Comparison of ENCODE assay signal across 8 cellular contexts in genomic region chr3:101725890-101726275, GRCh38. TPM values are rescaled to one million over a fixed set of nuclear protein-coding genes. Genes with fewer than 3 reads are reported as not detected.
A peak's percentile ranks its signal among the peaks of the same experiment; 100 is the strongest.
DNase-seq lines count a peak whose midpoint lies in the region; ATAC-seq, FAIRE-seq and TF ChIP-seq lines count a peak whose summit lies in the region.

No MANE protein-coding gene starts in this region.

- ATAC-seq in GM18502 (IDR thresholded peaks at IDR 0.05; ENCODE audit: poor library complexity, unreplicated experiment): no peak

- 60% methylated on average over 3 of the region's 3 CpGs; no CpG with 5 or more reads in 1 of the 2 experiments for WGBS in H1 (ENCODE audit: extremely low coverage in 1 of 2, insufficient coverage in 1 of 2, insufficient read length in 1 of 2, insufficient replicate concordance in 2 of 2, low coverage in 1 of 2, low lambda C conversion rate in 2 of 2, missing lambda C conversion rate in 1 of 2), 2 experiments

- peaks cover 2% of the 10 kb centered on the region; the same call in 1 of the 2 replicates for H3K79me1 ChIP-seq in H1 (ENCODE audit: low read depth, low read length)

- POLR2A ChIA-PET in H1 (lab: Charles Lee; ENCODE audit: partially characterized antibody): interaction anchor here (1.9 kb wide), 1 partner anchor 40 kb away, joined by 22 read pairs; the partner anchor contains the start of gene RPL24

- peak overlapping the region; percentile 47 for H3K27ac Mint-ChIP-seq in Calu3 (ENCODE audit: unreplicated experiment)

- no peak for FAIRE-seq in H1 (lab: Jason Lieb, UNC)

- H2AFZ ChIP-seq in OCI-LY1 (ENCODE audit: low read length): no peak overlapping the region
- H2AFZ ChIP-seq in H1 (ENCODE audit: low read length): no peak overlapping the region
- peak overlapping the region; percentile 98 for H2AFZ ChIP-seq in osteoblast (ENCODE audit: low read length)

- no peak overlapping the region for H4K8ac ChIP-seq in H1 (ENCODE audit: extremely low read depth, insufficient read depth, low read length)

- H3K36me3 ChIP-seq in OCI-LY1 (ENCODE audit: insufficient read depth, low read length) (peaks cover 39% of the 10 kb centered on the region; the same call in 1 of the 2 replicates), H1 (ENCODE audit: control insufficient read depth in 2 of 4, insufficient read depth in 4 of 4, low read length in 3 of 4) (peaks cover 2 to 26% (median 9%) of the 10 kb centered on the region in 4 experiments; a peak in 4 of 8 replicates), osteoblast (ENCODE audit: insufficient read depth, low read length) (peaks cover 15% of the 10 kb centered on the region)

- H2BK20ac ChIP-seq in H1 (ENCODE audit: low read length): no peak overlapping the region

- peak overlapping the region; percentile 90 for H3K4me3 Mint-ChIP-seq in Calu3 (ENCODE audit: low read depth, unreplicated experiment)

- no peak overlapping the region for H2AK5ac ChIP-seq in H1 (ENCODE audit: low read depth, low read length)

- H3K23ac ChIP-seq in H1 (ENCODE audit: insufficient read length): no peak overlapping the region

- CTCF ChIA-PET in Calu3 (lab: Charles Lee): no interaction called here
- CTCF ChIA-PET in H1 (lab: Charles Lee; ENCODE audit: partially characterized antibody): interaction anchor here (1.6 to 4.0 kb wide), 2 partner anchors 18 to 35 kb away, joined by 3 to 19 read pairs; no protein-coding TSS in a partner anchor

- peaks cover 37% of the 10 kb centered on the region for H3K4me1 ChIP-seq in OCI-LY1 (ENCODE audit: insufficient read depth, low read length, severe bottlenecking)
- no peaks in the 10 kb centered on the region for H3K4me1 ChIP-seq in H1 (replicated peaks in 1 of 4; ENCODE audit: control insufficient read depth in 3 of 4, insufficient read depth in 4 of 4, low read length in 3 of 4)
- H3K4me1 ChIP-seq in osteoblast (ENCODE audit: insufficient read depth, low read length): peaks cover 11% of the 10 kb centered on the region

- no peaks in the 10 kb centered on the region for H3K9me3 ChIP-seq in OCI-LY1 (ENCODE audit: low read length)
- H3K9me3 ChIP-seq in H1 (ENCODE audit: insufficient read depth in 2 of 2, low read depth in 1 of 2, low read length in 1 of 2): no peaks in the 10 kb centered on the region
- H3K9me3 ChIP-seq in osteoblast (ENCODE audit: low read depth, low read length): no peaks in the 10 kb centered on the region

- no peak overlapping the region for H2BK15ac ChIP-seq in H1 (ENCODE audit: low read length)

- H3K9ac ChIP-seq in OCI-LY1 (ENCODE audit: low read length) (peak overlapping the region; percentile 91), H1 (replicated peaks in 1 of 4; ENCODE audit: extremely low read depth in 1 of 4, low read depth in 3 of 4, low read length in 3 of 4) (no peak overlapping the region)

- no peak overlapping the region for H2BK120ac ChIP-seq in H1 (replicated peaks; ENCODE audit: low read depth, low read length)

- H3K27me3 ChIP-seq in OCI-LY1 (ENCODE audit: insufficient read depth, low read length): no peaks in the 10 kb centered on the region
- no peaks in the 10 kb centered on the region for H3K27me3 ChIP-seq in H1 (replicated peaks in 1 of 4; ENCODE audit: control insufficient read depth in 3 of 4, extremely low read depth in 1 of 4, insufficient read depth in 3 of 4, low read length in 3 of 4)
- no peaks in the 10 kb centered on the region for H3K27me3 ChIP-seq in osteoblast (ENCODE audit: insufficient read depth, low read length)

- H2BK12ac ChIP-seq in H1 (ENCODE audit: low read depth, low read length): no peak overlapping the region

- no peaks in the 10 kb centered on the region for H3K4me1 Mint-ChIP-seq in Calu3 (ENCODE audit: low read depth, unreplicated experiment)

- no peak overlapping the region for H3K56ac ChIP-seq in H1 (replicated peaks; ENCODE audit: insufficient read length, low read depth, low read length)

- TF ChIP-seq RAD21 in H1 (IDR thresholded peaks at IDR 0.05 in 1 of 2, conservative IDR thresholded peaks at IDR 0.05 in 1 of 2; ENCODE audit: low read depth in 2 of 2, low read length in 2 of 2): no peak

- H3K27ac ChIP-seq in OCI-LY1 (ENCODE audit: low read depth, low read length, poor library complexity, severe bottlenecking) (peak overlapping the region; percentile 61), H1 (ENCODE audit: low read depth, low read length) (no peak overlapping the region), osteoblast (ENCODE audit: low read depth, low read length) (peak overlapping the region; percentile 81)

- no peaks in the 10 kb centered on the region for H3K9me3 Mint-ChIP-seq in Calu3 (ENCODE audit: low read depth, unreplicated experiment)

- H3K9me2 ChIP-seq in OCI-LY1 (ENCODE audit: low read depth, low read length): no peaks in the 10 kb centered on the region

- H4K5ac ChIP-seq in H1 (ENCODE audit: insufficient read length, low read depth, low read length): no peak overlapping the region

- BruUV-seq in Calu3 (replicated peaks; lab: Mats Ljungman, UMichigan): TSS peak; percentile 40

- no peak overlapping the region for H3K4ac ChIP-seq in H1 (replicated peaks; ENCODE audit: insufficient read length, low read depth, low read length)

- no peak overlapping the region for H2BK5ac ChIP-seq in H1 (ENCODE audit: low read depth, low read length)

- H4K91ac ChIP-seq in H1 (replicated peaks; ENCODE audit: insufficient read length, low read length): no peak overlapping the region

- intact Hi-C loops in Calu3 (cut with micrococcal nuclease; ENCODE audit: unreplicated experiment): no loop called here

- TF ChIP-seq EP300 in H1 (IDR thresholded peaks at IDR 0.05; ENCODE audit: borderline replicate concordance in 1 of 2, low read depth in 2 of 2, low read length in 2 of 2): no peak

- DNase-seq in Calu3 (no peak), H1 (ENCODE audit: low read depth in 1 of 2, low spot score in 2 of 2) (no peak), osteoblast (ENCODE audit: insufficient read length, low spot score, missing footprints) (no peak), NCI-H1092 treated with DMSO at 0.1 percent for 48 hours (lab: John Stamatoyannopoulos, UW) (no peak), SHP77 treated with DMSO at 0.1 percent for 48 hours (lab: John Stamatoyannopoulos, UW) (no peak), NCI-H446 (lab: John Stamatoyannopoulos, UW) (no peak)

- H4K20me1 ChIP-seq in OCI-LY1 (ENCODE audit: insufficient read depth, low read length) (no peaks in the 10 kb centered on the region), H1 (replicated peaks in 1 of 2; ENCODE audit: control insufficient read depth in 1 of 2, insufficient read depth in 2 of 2, low read length in 2 of 2) (no peaks in the 10 kb centered on the region), osteoblast (ENCODE audit: insufficient read depth, low read length) (no peaks in the 10 kb centered on the region)

- peaks cover 1% of the 10 kb centered on the region; the same call in 1 of the 2 replicates for H3F3A ChIP-seq in OCI-LY1 (ENCODE audit: insufficient read depth, low read length)

- no peak for TF ChIP-seq CTCF in Calu3 (IDR thresholded peaks at IDR 0.05; ENCODE audit: unreplicated experiment)
- no peak for TF ChIP-seq CTCF in OCI-LY1 (IDR thresholded peaks at IDR 0.05; ENCODE audit: low read length)
- TF ChIP-seq CTCF in H1 (IDR thresholded peaks at IDR 0.05; ENCODE audit: control extremely low read depth in 1 of 3, insufficient read depth in 1 of 3, low read depth in 1 of 3, low read length in 3 of 3): no peak
- no peak for TF ChIP-seq CTCF in osteoblast (IDR thresholded peaks at IDR 0.05; ENCODE audit: extremely low read depth, low read depth, low read length)

- H3K4me2 ChIP-seq in OCI-LY1 (ENCODE audit: low read length): peak overlapping the region; percentile 91
- H3K4me2 ChIP-seq in H1 (ENCODE audit: insufficient read depth in 1 of 2, low read depth in 2 of 2, low read length in 2 of 2): peak overlapping the region; percentile 73 to 100; a peak in 2 of 4 replicates
- H3K4me2 ChIP-seq in osteoblast (ENCODE audit: insufficient read depth, low read length): peak overlapping the region; percentile 93

- H3K4me3 ChIP-seq in OCI-LY1 (ENCODE audit: low read depth, low read length, poor library complexity, severe bottlenecking) (peak overlapping the region; percentile 86), H1 (ENCODE audit: extremely low read depth in 1 of 4, insufficient read depth in 2 of 4, low read depth in 3 of 4, low read length in 4 of 4) (peak overlapping the region in 3 of 4 experiments; percentile 92 to 99 (median 98); a peak in 5 of 8 replicates), osteoblast (ENCODE audit: insufficient read depth, low read length) (peak overlapping the region; percentile 92)

- 0 out of 2 replicates have a peak, but pooled peaks cover 3% of the 10 kb centered on the region for H3K23me2 ChIP-seq in H1 (ENCODE audit: low read depth, low read length)

- TF ChIP-seq POLR2A in H1 (IDR thresholded peaks at IDR 0.05; ENCODE audit: control extremely low read depth in 1 of 2, low read depth in 2 of 2, low read length in 2 of 2): no peak

- H3K14ac ChIP-seq in H1 (ENCODE audit: insufficient read length): no peak overlapping the region

- no peak overlapping the region for H3K18ac ChIP-seq in H1 (ENCODE audit: extremely low read depth, low read length)

- peaks cover 12% of the 10 kb centered on the region for H3K79me2 ChIP-seq in OCI-LY1 (ENCODE audit: insufficient read depth, low read length)
- H3K79me2 ChIP-seq in H1 (ENCODE audit: control insufficient read depth in 1 of 2, insufficient read depth in 2 of 2, low read length in 2 of 2): peaks cover 0 to 8% of the 10 kb centered on the region in 2 experiments; a peak in 1 of 4 replicates
- peaks cover 20% of the 10 kb centered on the region for H3K79me2 ChIP-seq in osteoblast (ENCODE audit: insufficient read depth, low read length)

- no peaks in the 10 kb centered on the region for H3K27me3 Mint-ChIP-seq in Calu3 (ENCODE audit: unreplicated experiment)

- peaks cover 20% of the 10 kb centered on the region for H3K36me3 Mint-ChIP-seq in Calu3 (ENCODE audit: insufficient read depth, unreplicated experiment)

RNA-seq across cellular contexts. Expression of gene CEP97, which starts 1.5 kb away (rescaled TPM):
- total RNA-seq in Calu3 (2022): 5.4 and 6.4 TPM in 2 replicates
- total RNA-seq in H1 (2021; fragmentation: NEBNext Ultra II Directional; extraction: Animal tissue kit (Norgen Biotek cat#: 25700)): 13.2 and 15.1 TPM in 2 replicates
- polyA plus RNA-seq in H1 (2011; rRNA removed): 1.6 and 1.9 TPM in 2 replicates
- 1.6 TPM for polyA plus RNA-seq in H1 (2011; cell fraction: cytosol; rRNA removed)
- polyA plus RNA-seq in H1 (2011; cell fraction: nucleus; rRNA removed): 1.4 TPM
- 3.2 to 6.4 TPM (median 4.5 TPM) in 4 replicates for polyA plus RNA-seq in H1 (2012, experiment 1 of 2)
- 0.25 TPM for polyA plus RNA-seq in H1 (2012, experiment 2 of 2)
- 3.8 TPM for polyA plus RNA-seq in H1 (2013, experiment 1 of 2)
- 3.9 TPM for polyA plus RNA-seq in H1 (2013, experiment 2 of 2)
- polyA minus RNA-seq in H1 (2011; rRNA and poly(A)+ RNA removed): 9.1 and 12.2 TPM in 2 replicates
- polyA minus RNA-seq in H1 (2011; cell fraction: cytosol; rRNA and poly(A)+ RNA removed): 4.3 TPM
- polyA minus RNA-seq in H1 (2011; cell fraction: nucleus; rRNA and poly(A)+ RNA removed): 8.8 TPM
- 10.6 and 10.9 TPM in 2 replicates for total RNA-seq in osteoblast

RNA-seq across cellular contexts. Expression of gene RPL24, which starts 39.4 kb away (rescaled TPM):
- 587 and 599 TPM in 2 replicates for total RNA-seq in Calu3 (2022)
- 1,933 and 1,965 TPM in 2 replicates for total RNA-seq in H1 (2021; fragmentation: NEBNext Ultra II Directional; extraction: Animal tissue kit (Norgen Biotek cat#: 25700))
- 569 and 939 TPM in 2 replicates for polyA plus RNA-seq in H1 (2011; rRNA removed)
- 1,939 TPM for polyA plus RNA-seq in H1 (2011; cell fraction: cytosol; rRNA removed)
- polyA plus RNA-seq in H1 (2011; cell fraction: nucleus; rRNA removed): 877 TPM
- polyA plus RNA-seq in H1 (2012, experiment 1 of 2): 1,760 to 2,308 TPM (median 2,004 TPM) in 4 replicates
- 2,317 TPM for polyA plus RNA-seq in H1 (2012, experiment 2 of 2)
- polyA plus RNA-seq in H1 (2013, experiment 1 of 2): 3,499 TPM
- 3,466 TPM for polyA plus RNA-seq in H1 (2013, experiment 2 of 2)
- polyA minus RNA-seq in H1 (2011; rRNA and poly(A)+ RNA removed): 323 and 330 TPM in 2 replicates
- 341 TPM for polyA minus RNA-seq in H1 (2011; cell fraction: cytosol; rRNA and poly(A)+ RNA removed)
- 693 TPM for polyA minus RNA-seq in H1 (2011; cell fraction: nucleus; rRNA and poly(A)+ RNA removed)
- 1,105 and 1,475 TPM in 2 replicates for total RNA-seq in osteoblast

RNA-seq across cellular contexts. Expression of gene ZBTB11, which starts 49.0 kb away (rescaled TPM):
- total RNA-seq in Calu3 (2022) (34.8 and 36.5 TPM in 2 replicates), osteoblast (22.8 and 23.3 TPM in 2 replicates)
- 14.0 and 14.3 TPM in 2 replicates for total RNA-seq in H1 (2021; fragmentation: NEBNext Ultra II Directional; extraction: Animal tissue kit (Norgen Biotek cat#: 25700))
- polyA plus RNA-seq in H1 (2011; rRNA removed): 2.7 and 3.0 TPM in 2 replicates
- polyA plus RNA-seq in H1 (2011; cell fraction: cytosol; rRNA removed): 4.9 TPM
- polyA plus RNA-seq in H1 (2011; cell fraction: nucleus; rRNA removed): 4.0 TPM
- polyA plus RNA-seq in H1 (2012, experiment 1 of 2): 4.6 to 10.1 TPM (median 5.8 TPM) in 4 replicates
- 0.52 TPM for polyA plus RNA-seq in H1 (2012, experiment 2 of 2)
- 7.0 TPM for polyA plus RNA-seq in H1 (2013, experiment 1 of 2)
- 6.1 TPM for polyA plus RNA-seq in H1 (2013, experiment 2 of 2)
- polyA minus RNA-seq in H1 (2011; rRNA and poly(A)+ RNA removed): 9.8 and 15.0 TPM in 2 replicates
- 15.0 TPM for polyA minus RNA-seq in H1 (2011; cell fraction: cytosol; rRNA and poly(A)+ RNA removed)
- 20.7 TPM for polyA minus RNA-seq in H1 (2011; cell fraction: nucleus; rRNA and poly(A)+ RNA removed)

RNA-seq across cellular contexts. Expression of gene NXPE3, which starts 53.1 kb away (rescaled TPM):
- total RNA-seq in Calu3 (2022): 3.0 and 3.1 TPM in 2 replicates
- total RNA-seq in H1 (2021; fragmentation: NEBNext Ultra II Directional; extraction: Animal tissue kit (Norgen Biotek cat#: 25700)): 22.7 and 23.3 TPM in 2 replicates
- 10.9 and 12.1 TPM in 2 replicates for polyA plus RNA-seq in H1 (2011; rRNA removed)
- polyA plus RNA-seq in H1 (2011; cell fraction: cytosol; rRNA removed): 15.3 TPM
- 14.8 TPM for polyA plus RNA-seq in H1 (2011; cell fraction: nucleus; rRNA removed)
- 11.3 to 13.5 TPM (median 12.8 TPM) in 4 replicates for polyA plus RNA-seq in H1 (2012, experiment 1 of 2)
- 2.9 TPM for polyA plus RNA-seq in H1 (2012, experiment 2 of 2)
- polyA plus RNA-seq in H1 (2013, experiment 1 of 2): 13.5 TPM
- 14.3 TPM for polyA plus RNA-seq in H1 (2013, experiment 2 of 2)
- 39.3 and 41.7 TPM in 2 replicates for polyA minus RNA-seq in H1 (2011; rRNA and poly(A)+ RNA removed)
- 10.7 TPM for polyA minus RNA-seq in H1 (2011; cell fraction: cytosol; rRNA and poly(A)+ RNA removed)
- 24.1 TPM for polyA minus RNA-seq in H1 (2011; cell fraction: nucleus; rRNA and poly(A)+ RNA removed)
- 8.3 and 11.2 TPM in 2 replicates for total RNA-seq in osteoblast
